Comparison of ENCODE assay signal across 8 cellular contexts in genomic region chr3:122921791-122922651, GRCh38.
DNase-seq lines count a peak whose midpoint lies in the region; ATAC-seq and TF ChIP-seq lines count a peak whose summit lies in the region.

No MANE protein-coding gene starts in this region.

- 45% methylated on average over 68 of the region's 68 CpGs for WGBS in right cardiac atrium
- WGBS in esophagus squamous epithelium, 2 donors: 3 to 20% methylated on average over 21 to 24 of the region's 68 CpGs

- no peaks in the 10 kb centered on the region for H3K9me2 ChIP-seq in OCI-LY7 (ENCODE audit: insufficient read depth, low read length)

- POLR2A ChIA-PET in OCI-LY7 (lab: Charles Lee): interaction anchor here (0.5 to 1.1 kb wide), 2 partner anchors 13 to 101 kb away, joined by 3 to 7 read pairs; no protein-coding TSS in a partner anchor

- DNase-seq in right cardiac atrium (no peak), left ventricle myocardium superior (no peak), Peyer's patch (no peak), OCI-LY7 (ENCODE audit: low spot score) (no peak), esophagus squamous epithelium (lab: John Stamatoyannopoulos, UW) (no peak), AG08396 (ENCODE audit: low spot score) (no peak)
- peak; percentile 54 for DNase-seq in stimulated activated naive CD8-positive, alpha-beta T cell treated with anti-CD3 and anti-CD28 coated beads, Interleukin-15, Interleukin-2, amounts not matched to agents 100 U/mL and 50 U/mL, for 24 hours

- H3K79me2 ChIP-seq in OCI-LY7 (ENCODE audit: insufficient read depth, low read depth, low read length): no peaks in the 10 kb centered on the region

- no peaks in the 10 kb centered on the region for H3K27me3 ChIP-seq in right cardiac atrium (ENCODE audit: control insufficient read depth, insufficient read depth)
- peaks cover 0 to 11% of the 10 kb centered on the region in 2 donors for H3K27me3 ChIP-seq in Peyer's patch
- H3K27me3 ChIP-seq in iPS-15b (ENCODE audit: control insufficient read depth, insufficient read depth, low read length): peaks cover 40% of the 10 kb centered on the region
- peaks cover 0 to 63% (median 12%) of the 10 kb centered on the region in 4 donors for H3K27me3 ChIP-seq in esophagus squamous epithelium

- peak in 2 of 6 experiments; percentile 3 to 17 for TF ChIP-seq CTCF in Peyer's patch (IDR thresholded peaks at IDR 0.05)
- no peak for TF ChIP-seq CTCF in OCI-LY7 (conservative IDR thresholded peaks at IDR 0.05; ENCODE audit: low read length)
- peak in 2 of 6 experiments; percentile 6 to 11 for TF ChIP-seq CTCF in esophagus squamous epithelium (IDR thresholded peaks at IDR 0.05)

- no TSS peak for BruUV-seq in OCI-LY7 (replicated peaks; lab: Mats Ljungman, UMichigan)

- no peak for TF ChIP-seq POLR2A in Peyer's patch (IDR thresholded peaks at IDR 0.05)
- TF ChIP-seq POLR2A in esophagus squamous epithelium (IDR thresholded peaks at IDR 0.05): no peak

- H3K9ac ChIP-seq in iPS-15b (ENCODE audit: low read depth, low read length): no peak overlapping the region

- H3K4me1 ChIP-seq in right cardiac atrium (ENCODE audit: control insufficient read depth, insufficient read depth, low read length) (no peaks in the 10 kb centered on the region), Peyer's patch (peaks cover 0 to 8% (median 4%) of the 10 kb centered on the region in 4 donors), iPS-15b (ENCODE audit: control insufficient read depth, insufficient read depth, low read length) (no peaks in the 10 kb centered on the region), OCI-LY7 (ENCODE audit: insufficient read depth, low read length, poor library complexity, severe bottlenecking) (no peaks in the 10 kb centered on the region), esophagus squamous epithelium (peaks cover 6 to 10% (median 9%) of the 10 kb centered on the region in 3 donors)

- no peak overlapping the region for H2AFZ ChIP-seq in OCI-LY7 (ENCODE audit: low read length)

- H3K9me3 ChIP-seq in right cardiac atrium (ENCODE audit: control insufficient read depth, low read length): no peaks in the 10 kb centered on the region
- H3K9me3 ChIP-seq in Peyer's patch: no peaks in the 10 kb centered on the region
- H3K9me3 ChIP-seq in iPS-15b (ENCODE audit: control insufficient read depth, insufficient read depth, low read length): no peaks in the 10 kb centered on the region
- no peaks in the 10 kb centered on the region for H3K9me3 ChIP-seq in OCI-LY7 (ENCODE audit: low read length)
- H3K9me3 ChIP-seq in esophagus squamous epithelium: no peaks in the 10 kb centered on the region

- H3K4me3 ChIP-seq in right cardiac atrium (ENCODE audit: low read length): no peak overlapping the region
- H3K4me3 ChIP-seq in Peyer's patch: peak overlapping the region in 3 of 4 donors; percentile 23 to 42 (median 29)
- peak overlapping the region; percentile 85 for H3K4me3 ChIP-seq in iPS-15b (ENCODE audit: low read depth, low read length)
- no peak overlapping the region for H3K4me3 ChIP-seq in OCI-LY7 (ENCODE audit: low read depth, low read length, poor library complexity, severe bottlenecking)
- H3K4me3 ChIP-seq in esophagus squamous epithelium: peak overlapping the region in 2 of 4 donors; percentile 31 to 52

- H3K4me2 ChIP-seq in OCI-LY7 (ENCODE audit: low read length): no peak overlapping the region

- CTCF ChIA-PET in OCI-LY7 (lab: Charles Lee; ENCODE audit: unreplicated experiment): no interaction called here

- intact Hi-C loops in right cardiac atrium (cut with DNase I): no loop called here
- intact Hi-C loops in left ventricle myocardium superior (cut with micrococcal nuclease): no loop called here
- intact Hi-C loops in OCI-LY7 (cut with micrococcal nuclease; ENCODE audit: unreplicated experiment): no loop called here
- intact Hi-C loops in esophagus squamous epithelium (cut with DNase I): no loop called here

- H4K20me1 ChIP-seq in OCI-LY7 (ENCODE audit: insufficient read depth, low read length): no peaks in the 10 kb centered on the region

- H3K27ac ChIP-seq in right cardiac atrium (ENCODE audit: low read length): no peak overlapping the region
- no peak overlapping the region for H3K27ac ChIP-seq in Peyer's patch
- no peak overlapping the region for H3K27ac ChIP-seq in OCI-LY7 (ENCODE audit: low read depth, low read length, poor library complexity, severe bottlenecking)
- H3K27ac ChIP-seq in esophagus squamous epithelium: no peak overlapping the region

- peak; percentile 23 to 25 for ATAC-seq in right cardiac atrium
- no peak for ATAC-seq in left ventricle myocardium superior
- peak; percentile 74 for ATAC-seq in stimulated activated naive CD8-positive, alpha-beta T cell treated with anti-CD3 and anti-CD28 coated beads, Interleukin-15, Interleukin-2, amounts not matched to agents 100 U/mL and 50 U/mL, for 24 hours

- H3K36me3 ChIP-seq in Peyer's patch (no peaks in the 10 kb centered on the region), iPS-15b (ENCODE audit: control insufficient read depth, insufficient read depth, low read length) (no peaks in the 10 kb centered on the region), OCI-LY7 (ENCODE audit: insufficient read depth, low read length) (no peaks in the 10 kb centered on the region), esophagus squamous epithelium (no peaks in the 10 kb centered on the region)

Comparison
In these comparisons a context has a peak if more than half of its experiments do, and no peak if none do; other contexts are left out.
1. H3K4me3 ChIP-seq: peak in Peyer's patch (3 of 4) and iPS-15b (single experiment); none in right cardiac atrium (single experiment) and OCI-LY7 (single experiment).